ENCODE assay signal across 1 cellular context in genomic region chr5:170681013-170681433, GRCh38.
TF ChIP-seq lines count a peak whose summit lies in the region.

No MANE protein-coding gene starts in this region.

TF ChIP-seq in H1, 55 proteins besides CTCF, POLR2A, EP300 and RAD21 (continued from another document):
- peak; percentile 92 for TF ChIP-seq MAX (IDR thresholded peaks at IDR 0.05)
- no peak for TF ChIP-seq CHD2 (IDR thresholded peaks at IDR 0.05; ENCODE audit: low read length)
- TF ChIP-seq TCF12 (IDR thresholded peaks at IDR 0.05; ENCODE audit: low read depth, low read length): no peak
TF ChIP-seq in H1: peak in this region for 7.
